ENCODE assay signal across 1 cellular context in genomic region chr1:156456625-156457465, GRCh38.
TF ChIP-seq lines count a peak whose summit lies in the region.

No MANE protein-coding gene starts in this region.

TF ChIP-seq in HepG2, 621 proteins besides CTCF, POLR2A, EP300 and RAD21 (continued from another document and continues in another):
- TF ChIP-seq SP1 (IDR thresholded peaks at IDR 0.05) = no peak
- peak; percentile 81 for TF ChIP-seq SP1 (CRISPR knock-in tag; IDR thresholded peaks at IDR 0.05)
- 0 out of 2 replicates have a peak, but pooled peaks have one; percentile 9 for TF ChIP-seq HNF4A (CRISPR knock-in tag; IDR thresholded peaks at IDR 0.05)
- no peak; the same call in 1 of the 2 replicates for TF ChIP-seq FOXJ3 (CRISPR knock-in tag; IDR thresholded peaks at IDR 0.05; ENCODE audit: borderline replicate concordance)
- no peak; the same call in none of the 2 replicates for TF ChIP-seq HNRNPL (IDR thresholded peaks at IDR 0.05; ENCODE audit: low read depth, low read length)
- peak; percentile 15; the same call in 1 of the 2 replicates for TF ChIP-seq ZNF136 (CRISPR knock-in tag; IDR thresholded peaks at IDR 0.05; ENCODE audit: low read depth)
- no peak for TF ChIP-seq ZNF280D (CRISPR knock-in tag; IDR thresholded peaks at IDR 0.05)
- TF ChIP-seq ZSCAN5A (CRISPR knock-in tag; IDR thresholded peaks at IDR 0.05; ENCODE audit: borderline replicate concordance) = 0 out of 2 replicates have a peak, but pooled peaks have one; percentile 63
- no peak; the same call in 1 of the 2 replicates for TF ChIP-seq ZNF660 (CRISPR knock-in tag; IDR thresholded peaks at IDR 0.05; ENCODE audit: borderline replicate concordance, low read depth)
- TF ChIP-seq MZF1 (CRISPR knock-in tag; IDR thresholded peaks at IDR 0.05; ENCODE audit: borderline replicate concordance) = no peak
- 0 out of 2 replicates have a peak, but pooled peaks have one; percentile 14 for TF ChIP-seq ZNF274 (CRISPR knock-in tag; IDR thresholded peaks at IDR 0.05)
- TF ChIP-seq PAF1 (CRISPR knock-in tag; IDR thresholded peaks at IDR 0.05) = no peak
- TF ChIP-seq HES4 (CRISPR knock-in tag; IDR thresholded peaks at IDR 0.05; ENCODE audit: borderline replicate concordance) = peak; percentile 62; the same call in 1 of the 2 replicates
- TF ChIP-seq RFXAP (CRISPR knock-in tag; IDR thresholded peaks at IDR 0.05; ENCODE audit: borderline replicate concordance) = peak; percentile 86; the same call in 1 of the 2 replicates
- TF ChIP-seq CCDC6 (CRISPR knock-in tag; IDR thresholded peaks at IDR 0.05) = no peak
- 0 out of 2 replicates have a peak, but pooled peaks have one; percentile 32 for TF ChIP-seq SSRP1 (CRISPR knock-in tag; IDR thresholded peaks at IDR 0.05)
- peak; percentile 70 for TF ChIP-seq RARA (CRISPR knock-in tag; IDR thresholded peaks at IDR 0.05)
- TF ChIP-seq JUND (CRISPR knock-in tag; IDR thresholded peaks at IDR 0.05) = no peak
- TF ChIP-seq ZNF747 (CRISPR knock-in tag; IDR thresholded peaks at IDR 0.05; ENCODE audit: borderline replicate concordance) = peak; percentile 83; the same call in 1 of the 2 replicates
- no peak for TF ChIP-seq RBM22 (optimal IDR thresholded peaks at IDR 0.05; ENCODE audit: low read length)
- TF ChIP-seq NR3C1 (CRISPR knock-in tag; IDR thresholded peaks at IDR 0.05) = no peak
- no peak for TF ChIP-seq ZNF225 (CRISPR knock-in tag; IDR thresholded peaks at IDR 0.05)
- TF ChIP-seq NFAT5 (CRISPR knock-in tag; IDR thresholded peaks at IDR 0.05) = peak; percentile 57; the same call in 1 of the 2 replicates
- peak; percentile 76 for TF ChIP-seq NFKB2 (CRISPR knock-in tag; IDR thresholded peaks at IDR 0.05; ENCODE audit: borderline replicate concordance)
- TF ChIP-seq PRDM15 (CRISPR knock-in tag; IDR thresholded peaks at IDR 0.05) = peak; percentile 58; the same call in 1 of the 2 replicates
- no peak for TF ChIP-seq MATR3 (CRISPR knock-in tag; IDR thresholded peaks at IDR 0.05)
- peak; percentile 66; the same call in 1 of the 2 replicates for TF ChIP-seq ZNF383 (CRISPR knock-in tag; IDR thresholded peaks at IDR 0.05; ENCODE audit: borderline replicate concordance)
- peak; percentile 84; the same call in 1 of the 2 replicates for TF ChIP-seq ZNF564 (CRISPR knock-in tag; IDR thresholded peaks at IDR 0.05)
- TF ChIP-seq ZNF839 (CRISPR knock-in tag; IDR thresholded peaks at IDR 0.05; ENCODE audit: borderline replicate concordance) = 0 out of 2 replicates have a peak, but pooled peaks have one; percentile 20
- no peak for TF ChIP-seq MYNN (CRISPR knock-in tag; IDR thresholded peaks at IDR 0.05; ENCODE audit: low read depth)
- TF ChIP-seq ZNF607 (CRISPR knock-in tag; IDR thresholded peaks at IDR 0.05; ENCODE audit: borderline replicate concordance) = no peak; the same call in 1 of the 2 replicates
- TF ChIP-seq ZNF766 (CRISPR knock-in tag; IDR thresholded peaks at IDR 0.05; ENCODE audit: borderline replicate concordance) = peak; percentile 87; the same call in 1 of the 2 replicates
- no peak for TF ChIP-seq ZNF451 (CRISPR knock-in tag; IDR thresholded peaks at IDR 0.05)
- 0 out of 2 replicates have a peak, but pooled peaks have one; percentile 16 for TF ChIP-seq ARID3A (IDR thresholded peaks at IDR 0.05; ENCODE audit: low read depth, low read length)
- TF ChIP-seq FOXO1 (CRISPR knock-in tag; IDR thresholded peaks at IDR 0.05) = no peak; the same call in 1 of the 2 replicates
- TF ChIP-seq NONO (IDR thresholded peaks at IDR 0.05) = no peak
- 0 out of 2 replicates have a peak, but pooled peaks have one; percentile 45 for TF ChIP-seq NONO (CRISPR knock-in tag; conservative IDR thresholded peaks at IDR 0.05)
- TF ChIP-seq MIER2 (CRISPR knock-in tag; IDR thresholded peaks at IDR 0.05) = no peak
- TF ChIP-seq ELK4 (CRISPR knock-in tag; IDR thresholded peaks at IDR 0.05; ENCODE audit: borderline replicate concordance) = no peak
- no peak for TF ChIP-seq PHB2 (IDR thresholded peaks at IDR 0.05; ENCODE audit: partially characterized antibody)
- peak; percentile 36 for TF ChIP-seq ASH2L (IDR thresholded peaks at IDR 0.05; ENCODE audit: insufficient read length, low read depth, low read length)
- TF ChIP-seq PBX2 (CRISPR knock-in tag; IDR thresholded peaks at IDR 0.05) = no peak; the same call in 1 of the 2 replicates
- peak; percentile 78 for TF ChIP-seq DRAP1 (CRISPR knock-in tag; IDR thresholded peaks at IDR 0.05)
